8 cellular contexts compared by ENCODE assay signal in genomic region chr12:50764861-50765324, GRCh38. TPM values are rescaled to one million over a fixed set of nuclear protein-coding genes. Genes with fewer than 3 reads are reported as not detected.
A peak's percentile ranks its signal among the peaks of the same experiment; 100 is the strongest.
DNase-seq lines count a peak whose midpoint lies in the region; ATAC-seq and TF ChIP-seq lines count a peak whose summit lies in the region.

No MANE protein-coding gene starts in this region.

- H3K36me3 ChIP-seq in H7 (replicated peaks; ENCODE audit: control insufficient read depth, insufficient read depth, low read length) (no peaks in the 10 kb centered on the region), ovary (no peaks in the 10 kb centered on the region)

- 1% methylated on average over 17 of the region's 17 CpGs for WGBS in ovary, 3 donors

- intact Hi-C loops in ovary (cut with DNase I): loop anchor here in 1 of 4 donors (10.0 kb wide), 1 partner anchor 220 kb away; no protein-coding TSS in a partner anchor

- peak; percentile 20 for DNase-seq in NCI-H1105 treated with DMSO at 0.1 percent for 48 hours (lab: John Stamatoyannopoulos, UW)
- DNase-seq in NCI-H1105 (lab: John Stamatoyannopoulos, UW): no peak
- no peak for DNase-seq in H7
- peak; percentile 45 for DNase-seq in NCI-H2171 (lab: John Stamatoyannopoulos, UW)
- peak; percentile 34 for DNase-seq in activated effector memory CD4-positive, alpha-beta T cell treated with Interleukin-2 at 50 U/mL for 16 hours
- peak; percentile 21 for DNase-seq in foreskin melanocyte
- DNase-seq in ovary: peak in 1 of 5 donors; percentile 43

- no peak for TF ChIP-seq POLR2A in ovary (IDR thresholded peaks at IDR 0.05)

- no peak for TF ChIP-seq EP300 in ovary (IDR thresholded peaks at IDR 0.05)

- H3K4me3 ChIP-seq in H7 (ENCODE audit: insufficient read depth, low read depth, low read length) (peak overlapping the region; percentile 87), ovary (peak overlapping the region; percentile 89)

- no peaks in the 10 kb centered on the region for H3K9me3 ChIP-seq in ovary

- peaks cover 8% of the 10 kb centered on the region for H3K4me1 ChIP-seq in ovary (ENCODE audit: insufficient read depth)

- no peak for TF ChIP-seq CTCF in ovary (IDR thresholded peaks at IDR 0.05)

- H3K27me3 ChIP-seq in H7 (ENCODE audit: control insufficient read depth, insufficient read depth, low read length) (no peaks in the 10 kb centered on the region), ovary (no peaks in the 10 kb centered on the region)

- no peak for ATAC-seq in HG02884 (IDR thresholded peaks at IDR 0.05; ENCODE audit: unreplicated experiment)

- no peak overlapping the region for H3K27ac ChIP-seq in ovary

RNA-seq across cellular contexts. Expression of gene ATF1, which starts 1.0 kb away (rescaled TPM):
- total RNA-seq in H7 (2014; rRNA removed; shearing (Covaris generic)): 26.5 and 37.2 TPM in 2 replicates
- 10 to 100 TPM; 22.3 to 55.6 (median 44.4) TPM for total RNA-seq in ovary
- 10 to 100 TPM; 17.9 to 25.8 TPM for polyA plus RNA-seq in ovary

Comparison
In these comparisons a context has a peak if more than half of its experiments do, and no peak if none do; other contexts are left out.
1. DNase-seq: peak in NCI-H1105 treated with DMSO at 0.1 percent for 48 hours (single experiment), NCI-H2171 (single experiment), activated effector memory CD4-positive, alpha-beta T cell treated with Interleukin-2 at 50 U/mL for 16 hours (single experiment) and foreskin melanocyte (single experiment); none in NCI-H1105 (single experiment) and H7 (single experiment).